ENCODE assay signal across 21 cellular contexts in genomic region chr15:98939311-98940080, GRCh38.
"Had no signal": no experiment of that assay in that cellular context is flagged by ENCODE, and none has a peak within 500 bp of the region (broad histone marks: within the 10 kb centered on the region; RNA-seq: fewer than 3 reads in every experiment).

No MANE protein-coding gene starts in this region.

- H3K36me3 ChIP-seq: right lobe of liver had no signal

- H3K27ac ChIP-seq: foreskin keratinocyte, left ventricle myocardium inferior, lower lobe of right lung, parathyroid adenoma, psoas muscle, right lobe of liver, tibial nerve, upper lobe of right lung, vagina had no signal

- H3K4me3 ChIP-seq: left ventricle myocardium inferior, lower lobe of right lung, psoas muscle, right lobe of liver, tibial nerve, upper lobe of right lung, vagina had no signal

- H3K9me3 ChIP-seq: left ventricle myocardium inferior, lower lobe of right lung, psoas muscle, right lobe of liver, tibial nerve, upper lobe of right lung, vagina had no signal

- H3K27me3 ChIP-seq: foreskin keratinocyte, right lobe of liver, tibial nerve, upper lobe of right lung, vagina had no signal

- ATAC-seq: foreskin keratinocyte; lower lobe of right lung; psoas muscle; stimulated activated memory B cell treated with anti-CD40 and anti-IgM and Interleukin-4, amounts not matched to agents 10 μg/mL and 1 μg/mL and 100 μg/mL, for 72 hours; upper lobe of right lung had no signal

- DNase-seq: dermis blood vessel endothelial cell; effector CD4-positive, alpha-beta T cell; endodermal cell; erythroblast; foreskin keratinocyte; immature natural killer cell; left ventricle myocardium inferior; lower lobe of right lung; midbrain; naive B cell; psoas muscle; retina; right lobe of liver; stimulated activated CD4-positive, alpha-beta T cell treated with anti-CD3 and anti-CD28 coated beads, Interleukin-15, amount 100 ng/mL, for 24 hours; stimulated activated CD4-positive, alpha-beta T cell treated with anti-CD3 and anti-CD28 coated beads, Interleukin-1b, Interleukin-23, amount 100 ng/mL, for 48 hours; stimulated activated CD4-positive, alpha-beta T cell treated with anti-CD3 and anti-CD28 coated beads, Interleukin-4, amount 100 ng/mL, for 24 hours; upper lobe of right lung had no signal

- H3K4me1 ChIP-seq: foreskin keratinocyte, right lobe of liver, upper lobe of right lung had no signal
